25 cellular contexts compared by ENCODE assay signal in the genomic region with DNA sequence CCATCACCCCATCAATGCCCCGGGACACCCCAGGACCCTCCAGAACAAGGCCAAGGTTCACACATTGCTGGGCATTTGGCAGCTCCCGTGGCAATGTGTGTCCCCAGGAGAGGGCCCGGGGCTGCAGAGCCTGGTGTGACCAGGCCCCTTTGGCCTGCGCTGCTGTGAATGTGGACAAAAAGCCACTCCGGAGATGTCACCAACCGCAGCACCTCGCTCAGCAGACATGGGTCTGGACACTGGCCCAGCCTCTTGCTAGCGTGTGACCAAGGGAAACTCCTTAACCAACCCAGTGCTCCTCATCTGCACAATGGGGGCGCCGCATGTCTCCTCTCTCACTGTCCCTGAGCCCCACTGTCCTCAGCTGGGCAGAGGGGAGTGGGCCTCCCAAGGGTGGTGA.
"Had no signal": no experiment of that assay in that cellular context is flagged by ENCODE, and none has a peak within 500 bp of the region (broad histone marks: within the 10 kb centered on the region; RNA-seq: fewer than 3 reads in every experiment).

No MANE protein-coding gene starts in this region.

- H3K4me1 ChIP-seq: colonic mucosa, foreskin keratinocyte, gastroesophageal sphincter, psoas muscle, stomach, tibial nerve, upper lobe of left lung had no signal

- H3K27me3 ChIP-seq: colonic mucosa, esophagus muscularis mucosa, foreskin keratinocyte, gastroesophageal sphincter, ovary, right lobe of liver, stomach, tibial nerve, upper lobe of left lung had no signal

- ATAC-seq: foreskin keratinocyte; gastroesophageal sphincter; naive thymus-derived CD4-positive, alpha-beta T cell; psoas muscle; stimulated activated effector memory CD8-positive, alpha-beta T cell treated with anti-CD3 and anti-CD28 coated beads, Interleukin-12 subunit alpha, Interleukin-12 subunit beta, amount 100 ng/mL, for 72 hours had no signal

- H3K4me3 ChIP-seq: colonic mucosa, esophagus muscularis mucosa, gastroesophageal sphincter, ovary, psoas muscle, right lobe of liver, stomach, thoracic aorta, tibial nerve, upper lobe of left lung had no signal

- DNase-seq: colonic mucosa; effector memory CD4-positive, alpha-beta T cell; foreskin keratinocyte; hypothalamus; immature natural killer cell; islet precursor cell; kidney glomerular epithelial cell; mesendoderm; midbrain; naive thymus-derived CD4-positive, alpha-beta T cell; nephron progenitor cell; occipital lobe; ovary; psoas muscle; right lobe of liver; stimulated activated CD4-positive, alpha-beta T cell treated with anti-CD3 and anti-CD28 coated beads, Interleukin-2, amount 100 ng/mL, for 24 hours; stimulated activated CD4-positive, alpha-beta T cell treated with anti-CD3 and anti-CD28 coated beads, Interleukin-4, amount 100 ng/mL, for 24 hours; stimulated activated naive CD4-positive, alpha-beta T cell treated with Interleukin-2 at 50 U/mL for 16 hours; stomach; upper lobe of left lung had no signal

- H3K9me3 ChIP-seq: colonic mucosa, esophagus muscularis mucosa, gastroesophageal sphincter, ovary, psoas muscle, right lobe of liver, stomach, thoracic aorta, tibial nerve, upper lobe of left lung had no signal

- H3K27ac ChIP-seq: colonic mucosa, esophagus muscularis mucosa, foreskin keratinocyte, gastroesophageal sphincter, ovary, psoas muscle, stomach, thoracic aorta, tibial nerve, upper lobe of left lung had no signal

- H3K36me3 ChIP-seq: ovary had no signal
